Comparison of ENCODE assay signal across 11 cellular contexts in the genomic region with DNA sequence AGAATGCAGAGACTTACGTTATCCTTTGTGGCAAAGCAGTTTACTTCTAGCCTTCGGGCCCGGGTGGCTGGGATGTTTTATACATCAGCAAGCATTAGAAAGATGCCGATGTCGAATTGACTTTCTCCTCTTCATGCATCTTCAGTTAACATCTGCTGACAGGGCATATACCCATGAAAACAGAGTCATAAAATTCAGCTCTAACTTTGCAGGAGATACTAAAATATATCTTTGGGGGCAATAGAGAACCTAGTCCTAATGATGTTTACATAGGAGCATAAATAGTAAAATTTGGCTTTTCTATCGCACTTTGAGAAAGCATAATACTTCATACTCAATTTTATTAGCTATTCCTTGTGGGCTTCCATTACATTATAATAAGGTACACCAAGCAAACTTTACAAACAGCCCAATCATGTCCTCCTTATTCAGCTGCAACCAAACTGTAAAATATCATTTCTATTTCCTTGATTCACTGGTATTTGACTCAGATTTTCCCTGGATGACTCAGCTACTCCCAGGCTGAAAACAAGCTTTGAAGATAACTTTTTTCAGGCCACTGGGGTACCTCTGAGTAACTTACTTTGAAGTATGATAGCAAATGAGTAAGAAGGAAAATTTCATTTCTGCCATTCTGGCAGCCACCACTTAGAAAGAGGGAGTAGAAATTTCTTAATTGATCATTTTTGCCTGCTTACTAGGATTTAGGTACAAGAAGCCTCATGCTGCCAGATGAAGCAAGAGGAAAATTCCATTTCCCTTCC.
A peak's percentile ranks its signal among the peaks of the same experiment; 100 is the strongest.
DNase-seq lines count a peak whose midpoint lies in the region; TF ChIP-seq lines count a peak whose summit lies in the region.
"Had no signal": no experiment of that assay in that cellular context is flagged by ENCODE, and none has a peak within 500 bp of the region (broad histone marks: within the 10 kb centered on the region; RNA-seq: fewer than 3 reads in every experiment).

No MANE protein-coding gene starts in this region.

- WGBS in lower leg skin, 2 donors: 91 to 94% methylated on average over 6 of the region's 6 CpGs

- TF ChIP-seq CTCF in HFF-Myc (IDR thresholded peaks at IDR 0.05; ENCODE audit: low read depth, low read length, missing control alignments): no peak
- TF ChIP-seq CTCF in lower leg skin (IDR thresholded peaks at IDR 0.05): no peak

- DNase-seq in AG08396 (ENCODE audit: low spot score): peak; percentile 63
- DNase-seq in HFF-Myc (ENCODE audit: extremely low read depth, low read depth): peak; percentile 21
- peak; percentile 88 for DNase-seq in amniotic stem cell (lab: John Stamatoyannopoulos, UW)
- DNase-seq in kidney tubule cell (ENCODE audit: low spot score): peak; percentile 87
- no peak for DNase-seq in HuH-7 (ENCODE audit: low spot score)
- DNase-seq in NCI-H524 (lab: John Stamatoyannopoulos, UW): no peak
- no peak for DNase-seq in lower leg skin (ENCODE audit: low spot score in 2 of 2)
- no peak for DNase-seq in NCI-H2196 (lab: John Stamatoyannopoulos, UW; ENCODE audit: unreplicated experiment)
- DNase-seq: activated CD4-positive, alpha-beta memory T cell treated with anti-CD3 and anti-CD28 coated beads for 36 hours; NCI-H1092 treated with DMSO at 0.1 percent for 48 hours; tibial artery had no signal

- no peak for TF ChIP-seq POLR2A in lower leg skin (IDR thresholded peaks at IDR 0.05)

- intact Hi-C loops in lower leg skin (cut with DNase I; ENCODE audit: low total_unique reads): no loop called here

- H3K4me3 ChIP-seq in HFF-Myc (replicated peaks; ENCODE audit: low read depth, low read length): no peak overlapping the region
- no peak overlapping the region for H3K4me3 ChIP-seq in lower leg skin (ENCODE audit: low read depth, poor library complexity, severe bottlenecking)
- H3K4me3 ChIP-seq: tibial artery had no signal

Comparison
In these comparisons a context has a peak if more than half of its experiments do, and no peak if none do; other contexts are left out.
1. DNase-seq: peak in AG08396 (single experiment), HFF-Myc (single experiment), amniotic stem cell (single experiment) and kidney tubule cell (single experiment); none in HuH-7 (single experiment), NCI-H524 (0 of 2), lower leg skin (0 of 2) and NCI-H2196 (single experiment).